In the genomic region with DNA sequence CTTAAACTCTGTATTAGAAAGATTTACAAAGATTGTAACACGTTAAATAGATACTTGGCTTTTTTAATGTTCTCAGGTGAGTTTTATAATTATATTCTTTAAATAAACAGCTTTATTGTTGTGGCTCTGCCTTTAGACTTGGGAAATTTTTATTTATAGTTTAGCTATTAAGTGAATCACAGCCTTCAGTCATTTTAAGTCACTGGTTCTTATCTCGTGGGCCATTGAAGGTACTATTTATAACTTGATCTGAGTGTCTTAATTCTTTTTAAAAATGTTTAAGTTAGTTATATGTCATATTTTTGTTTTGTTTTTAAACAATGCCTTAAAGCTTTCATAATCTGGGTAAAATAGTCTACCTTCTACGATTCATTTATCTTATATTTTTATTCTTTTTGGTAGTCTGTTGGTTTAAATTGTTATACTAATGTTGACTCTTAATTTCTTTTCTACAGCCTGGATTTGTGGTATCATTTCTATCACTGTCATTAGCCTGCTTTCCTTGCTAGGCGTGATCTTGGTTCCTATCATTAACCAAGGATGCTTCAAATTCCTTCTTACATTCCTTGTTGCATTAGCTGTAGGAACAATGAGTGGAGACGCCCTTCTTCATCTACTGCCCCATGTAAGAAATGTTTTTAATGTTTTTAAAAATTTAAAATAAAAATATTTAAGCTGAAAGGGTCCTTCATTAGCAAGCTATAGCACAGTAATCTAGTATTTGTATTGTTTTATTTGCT, we compare ENCODE assay signal across 16 cellular contexts. TPM values are rescaled to one million over a fixed set of nuclear protein-coding genes. Genes with fewer than 3 reads are reported as not detected.
DNase-seq lines count a peak whose midpoint lies in the region; ATAC-seq and TF ChIP-seq lines count a peak whose summit lies in the region.
"Had no signal": no experiment of that assay in that cellular context is flagged by ENCODE, and none has a peak within 500 bp of the region (broad histone marks: within the 10 kb centered on the region; RNA-seq: fewer than 3 reads in every experiment).

No MANE protein-coding gene starts in this region.

- H3K27me3 Mint-ChIP-seq in HFFc6 (ENCODE audit: insufficient read depth) (no peaks in the 10 kb centered on the region; the same call in 1 of the 2 replicates), glutamatergic neuron (ENCODE audit: unreplicated experiment) (no peaks in the 10 kb centered on the region), CD14-positive monocyte (ENCODE audit: low read depth in 3 of 3) (no peaks in the 10 kb centered on the region)
- H3K27me3 Mint-ChIP-seq: naive B cell had no signal

- H3K27ac ChIP-seq in tibial artery = no peak overlapping the region
- H3K27ac ChIP-seq: heart left ventricle had no signal

- H3K36me3 ChIP-seq in kidney epithelial cell (ENCODE audit: control insufficient read depth, insufficient read depth, low read length) = no peaks in the 10 kb centered on the region
- peaks cover 0 to 10% (median 7%) of the 10 kb centered on the region in 3 donors for H3K36me3 ChIP-seq in tibial artery

- no peak for TF ChIP-seq CTCF in HFFc6 (IDR thresholded peaks at IDR 0.05)
- TF ChIP-seq CTCF in cardiac fibroblast (IDR thresholded peaks at IDR 0.05; ENCODE audit: low read depth, low read length) = no peak
- TF ChIP-seq CTCF in kidney epithelial cell (IDR thresholded peaks at IDR 0.05; ENCODE audit: insufficient read depth, low read length, poor library complexity, severe bottlenecking) = no peak
- no peak for TF ChIP-seq CTCF in tibial artery (IDR thresholded peaks at IDR 0.05)
- TF ChIP-seq CTCF in glutamatergic neuron (IDR thresholded peaks at IDR 0.05; ENCODE audit: partially characterized antibody, unreplicated experiment) = no peak
- TF ChIP-seq CTCF in CD14-positive monocyte (IDR thresholded peaks at IDR 0.05) = no peak

- H3K4me1 ChIP-seq in tibial artery = no peaks in the 10 kb centered on the region

- no peak for ATAC-seq in HG02623 (IDR thresholded peaks at IDR 0.05; ENCODE audit: unreplicated experiment)
- ATAC-seq: activated T-cell treated with anti-CD3 and anti-CD28 coated beads, Interleukin-2, amount 50 U/mL, for 72 hours; heart left ventricle had no signal

- H3K9me3 ChIP-seq in tibial artery = peaks cover 0 to 6% (median 0%) of the 10 kb centered on the region in 3 donors

- H3K4me3 Mint-ChIP-seq in HFFc6 = peak overlapping the region; percentile 65
- no peak overlapping the region for H3K4me3 Mint-ChIP-seq in glutamatergic neuron (ENCODE audit: unreplicated experiment)
- H3K4me3 Mint-ChIP-seq in CD14-positive monocyte = no peak overlapping the region
- H3K4me3 Mint-ChIP-seq: activated T-cell treated with anti-CD3 and anti-CD28 coated beads, Interleukin-2, amount 50 U/mL, for 72 hours; naive B cell had no signal

- intact Hi-C loops in tibial artery (cut with DNase I; ENCODE audit: low total_unique reads) = no loop called here
- intact Hi-C loops in CD14-positive monocyte (cut with micrococcal nuclease) = no loop called here

- H3K4me1 Mint-ChIP-seq in HFFc6 (ENCODE audit: low read depth) (peaks cover 39% of the 10 kb centered on the region), glutamatergic neuron (ENCODE audit: low read depth, unreplicated experiment) (no peaks in the 10 kb centered on the region), CD14-positive monocyte (no peaks in the 10 kb centered on the region)

- no peak overlapping the region for H3K4me3 ChIP-seq in cardiac fibroblast (replicated peaks in 1 of 2; ENCODE audit: low read depth in 2 of 2, low read length in 2 of 2)
- no peak overlapping the region for H3K4me3 ChIP-seq in kidney epithelial cell (ENCODE audit: low read depth, low read length)
- no peak overlapping the region for H3K4me3 ChIP-seq in tibial artery
- H3K4me3 ChIP-seq: heart left ventricle had no signal

- H3K27me3 ChIP-seq in kidney epithelial cell (ENCODE audit: control insufficient read depth, insufficient read depth, low read length) = no peaks in the 10 kb centered on the region
- no peaks in the 10 kb centered on the region for H3K27me3 ChIP-seq in tibial artery
- H3K27me3 ChIP-seq: heart left ventricle had no signal

- H3K27ac Mint-ChIP-seq in HFFc6 (peak overlapping the region; percentile 57), glutamatergic neuron (ENCODE audit: unreplicated experiment) (no peak overlapping the region), CD14-positive monocyte (no peak overlapping the region)
- H3K27ac Mint-ChIP-seq: activated T-cell treated with anti-CD3 and anti-CD28 coated beads, Interleukin-2, amount 50 U/mL, for 72 hours; naive B cell had no signal

- DNase-seq in HFFc6 (peak; percentile 23), cardiac fibroblast (ENCODE audit: low read depth in 2 of 2) (peak; percentile 53 to 71), kidney epithelial cell (ENCODE audit: low read depth) (peak; percentile 38), tibial artery (no peak), glutamatergic neuron (no peak), CD14-positive monocyte (ENCODE audit: low spot score) (no peak)
- DNase-seq: activated T-cell treated with anti-CD3 and anti-CD28 coated beads, Interleukin-2, amount 50 U/mL, for 72 hours; DMS79 treated with DMSO at 0.1 percent for 48 hours; heart left ventricle; naive B cell; NCI-H187; NCI-H524; OCI-M1; stimulated activated CD4-positive, alpha-beta T cell treated with anti-CD3 and anti-CD28 coated beads, Interleukin-1b, Interleukin-23, amount 100 ng/mL, for 48 hours; substantia nigra had no signal

- no peaks in the 10 kb centered on the region for H3K9me3 Mint-ChIP-seq in HFFc6
- H3K9me3 Mint-ChIP-seq in glutamatergic neuron (ENCODE audit: unreplicated experiment) = no peaks in the 10 kb centered on the region
- peaks cover 0 to 6% (median 2%) of the 10 kb centered on the region in 7 donors for H3K9me3 Mint-ChIP-seq in CD14-positive monocyte
- H3K9me3 Mint-ChIP-seq: activated T-cell treated with anti-CD3 and anti-CD28 coated beads, Interleukin-2, amount 50 U/mL, for 72 hours had no signal

- H3K36me3 Mint-ChIP-seq in HFFc6 (ENCODE audit: low read depth) (peaks cover 14% of the 10 kb centered on the region), glutamatergic neuron (ENCODE audit: unreplicated experiment) (no peaks in the 10 kb centered on the region), CD14-positive monocyte (peaks cover 17 to 28% of the 10 kb centered on the region in 2 donors)

RNA-seq across cellular contexts. Expression of gene SLC39A10, which starts 49.3 kb away (rescaled TPM):
- 10 to 100 TPM; 24.8 to 30.4 (median 27.7) TPM for total RNA-seq in HFFc6 (2021; fragmentation: NEBNext Ultra II Directional; extraction: Animal tissue kit (Norgen Biotek cat#: 25700))
- total RNA-seq in kidney epithelial cell (46.6 and 47.0 TPM in 2 replicates), glutamatergic neuron (ENCODE audit: unreplicated experiment) (102 TPM)
- 1 to 10 TPM; 5.2 TPM for polyA plus RNA-seq in CD14-positive monocyte

Comparison
In these comparisons a context has a peak if more than half of its experiments do, and no peak if none do; other contexts are left out.
1. DNase-seq: peak in HFFc6 (single experiment), cardiac fibroblast (2 of 2) and kidney epithelial cell (single experiment); none in tibial artery (0 of 2), glutamatergic neuron (single experiment) and CD14-positive monocyte (single experiment).